In genomic region chr12:110561471-110562201, GRCh38 we compare ENCODE assay signal across 10 cellular contexts. TPM values are rescaled to one million over a fixed set of nuclear protein-coding genes. Genes with fewer than 3 reads are reported as not detected.
DNase-seq lines count a peak whose midpoint lies in the region; ATAC-seq and TF ChIP-seq lines count a peak whose summit lies in the region.
"Had no signal": no experiment of that assay in that cellular context is flagged by ENCODE, and none has a peak within 500 bp of the region (broad histone marks: within the 10 kb centered on the region; RNA-seq: fewer than 3 reads in every experiment).

No MANE protein-coding gene starts in this region.

- H3K9me3 Mint-ChIP-seq in activated naive CD4-positive, alpha-beta T cell treated with anti-CD3 and anti-CD28 coated beads, Interleukin-2, amount 50 U/mL, for 24 hours = no peaks in the 10 kb centered on the region
- peaks cover 11% of the 10 kb centered on the region for H3K9me3 Mint-ChIP-seq in activated T-helper 1 cell treated with anti-CD3 and anti-CD28 coated beads, Interleukin-12 subunit alpha, Interleukin-12 subunit beta, Interleukin-2, Interleukin-4 antibody, amounts not matched to agents 30 ng/mL and 10 ng/mL and 1 ng/mL, durations not matched to agents 14 hours and 24 hours and 36 hours

- peak overlapping the region; percentile 71 for H3K4me3 Mint-ChIP-seq in activated naive CD4-positive, alpha-beta T cell treated with anti-CD3 and anti-CD28 coated beads, Interleukin-2, amount 50 U/mL, for 24 hours
- peak overlapping the region; percentile 11 for H3K4me3 Mint-ChIP-seq in activated T-helper 1 cell treated with anti-CD3 and anti-CD28 coated beads, Interleukin-12 subunit alpha, Interleukin-12 subunit beta, Interleukin-2, Interleukin-4 antibody, amounts not matched to agents 30 ng/mL and 10 ng/mL and 1 ng/mL, durations not matched to agents 14 hours and 24 hours and 36 hours

- H3K27ac Mint-ChIP-seq in activated naive CD4-positive, alpha-beta T cell treated with anti-CD3 and anti-CD28 coated beads, Interleukin-2, amount 50 U/mL, for 24 hours = peak overlapping the region; percentile 91
- peak overlapping the region; percentile 86 for H3K27ac Mint-ChIP-seq in activated T-helper 1 cell treated with anti-CD3 and anti-CD28 coated beads, Interleukin-12 subunit alpha, Interleukin-12 subunit beta, Interleukin-2, Interleukin-4 antibody, amounts not matched to agents 30 ng/mL and 10 ng/mL and 1 ng/mL, durations not matched to agents 14 hours and 24 hours and 36 hours

- peaks cover 87% of the 10 kb centered on the region for H3K4me1 Mint-ChIP-seq in activated naive CD4-positive, alpha-beta T cell treated with anti-CD3 and anti-CD28 coated beads, Interleukin-2, amount 50 U/mL, for 24 hours
- peaks cover 56% of the 10 kb centered on the region for H3K4me1 Mint-ChIP-seq in activated T-helper 1 cell treated with anti-CD3 and anti-CD28 coated beads, Interleukin-12 subunit alpha, Interleukin-12 subunit beta, Interleukin-2, Interleukin-4 antibody, amounts not matched to agents 30 ng/mL and 10 ng/mL and 1 ng/mL, durations not matched to agents 14 hours and 24 hours and 36 hours (ENCODE audit: low read depth)

- H3K27ac ChIP-seq in right atrium auricular region (peak overlapping the region; percentile 35 to 59), vagina (peak overlapping the region; percentile 60)
- H3K27ac ChIP-seq: BLaER1 had no signal

- intact Hi-C loops in activated T-helper 1 cell treated with anti-CD3 and anti-CD28 coated beads, Interleukin-12 subunit alpha, Interleukin-12 subunit beta, Interleukin-2, Interleukin-4 antibody, amounts not matched to agents 30 ng/mL and 10 ng/mL and 1 ng/mL, durations not matched to agents 14 hours and 24 hours and 36 hours (cut with micrococcal nuclease) = loop anchor here (1.0 to 2.0 kb wide), 3 partner anchors 9 to 17 kb away; no protein-coding TSS in a partner anchor
- intact Hi-C loops in vagina (cut with DNase I) = no loop called here

- no peaks in the 10 kb centered on the region for H3K27me3 ChIP-seq in right atrium auricular region
- H3K27me3 ChIP-seq in vagina = no peaks in the 10 kb centered on the region
- H3K27me3 ChIP-seq: BLaER1 had no signal

- H3K9me3 ChIP-seq in right atrium auricular region (no peaks in the 10 kb centered on the region), vagina (no peaks in the 10 kb centered on the region)

- TF ChIP-seq CTCF in right atrium auricular region (IDR thresholded peaks at IDR 0.05) (no peak), vagina (IDR thresholded peaks at IDR 0.05) (no peak)

- peaks cover 13% of the 10 kb centered on the region for H3K36me3 Mint-ChIP-seq in activated naive CD4-positive, alpha-beta T cell treated with anti-CD3 and anti-CD28 coated beads, Interleukin-2, amount 50 U/mL, for 24 hours
- peaks cover 22% of the 10 kb centered on the region for H3K36me3 Mint-ChIP-seq in activated T-helper 1 cell treated with anti-CD3 and anti-CD28 coated beads, Interleukin-12 subunit alpha, Interleukin-12 subunit beta, Interleukin-2, Interleukin-4 antibody, amounts not matched to agents 30 ng/mL and 10 ng/mL and 1 ng/mL, durations not matched to agents 14 hours and 24 hours and 36 hours (ENCODE audit: low read depth)

- peaks cover 0 to 74% of the 10 kb centered on the region in 2 donors for H3K4me1 ChIP-seq in right atrium auricular region
- peaks cover 92% of the 10 kb centered on the region for H3K4me1 ChIP-seq in vagina

- no peaks in the 10 kb centered on the region for H3K36me3 ChIP-seq in right atrium auricular region
- no peaks in the 10 kb centered on the region for H3K36me3 ChIP-seq in vagina

- H3K27me3 Mint-ChIP-seq in activated naive CD4-positive, alpha-beta T cell treated with anti-CD3 and anti-CD28 coated beads, Interleukin-2, amount 50 U/mL, for 24 hours = no peaks in the 10 kb centered on the region
- H3K27me3 Mint-ChIP-seq in activated T-helper 1 cell treated with anti-CD3 and anti-CD28 coated beads, Interleukin-12 subunit alpha, Interleukin-12 subunit beta, Interleukin-2, Interleukin-4 antibody, amounts not matched to agents 30 ng/mL and 10 ng/mL and 1 ng/mL, durations not matched to agents 14 hours and 24 hours and 36 hours (ENCODE audit: insufficient read depth) = no peaks in the 10 kb centered on the region

- no peak overlapping the region for H3K4me3 ChIP-seq in right atrium auricular region
- no peak overlapping the region for H3K4me3 ChIP-seq in vagina
- H3K4me3 ChIP-seq: BLaER1 had no signal

- DNase-seq in activated naive CD4-positive, alpha-beta T cell treated with Interleukin-2 at 50 U/mL for 16 hours = no peak
- DNase-seq in activated T-helper 1 cell treated with anti-CD3 and anti-CD28 coated beads, Interleukin-12 subunit alpha, Interleukin-12 subunit beta, Interleukin-2, Interleukin-4 antibody, amounts not matched to agents 30 ng/mL and 10 ng/mL and 1 ng/mL, durations not matched to agents 14 hours and 24 hours and 36 hours (ENCODE audit: low spot score) = no peak
- DNase-seq in right atrium auricular region (ENCODE audit: low spot score) (no peak), vagina (ENCODE audit: extremely low spot score in 2 of 2) (no peak), DMS79 (lab: John Stamatoyannopoulos, UW) (no peak), CD1c-positive myeloid dendritic cell (ENCODE audit: extremely low spot score) (no peak)
- DNase-seq: NCI-H187 had no signal

- ATAC-seq in GM21528 (IDR thresholded peaks at IDR 0.05; ENCODE audit: low FRiP score, unreplicated experiment) = no peak

- TF ChIP-seq POLR2A in vagina (IDR thresholded peaks at IDR 0.05) = no peak

RNA-seq across cellular contexts. Expression of gene PPTC7, which starts 21.5 kb away (rescaled TPM):
- total RNA-seq in activated T-helper 1 cell treated with anti-CD3 and anti-CD28 coated beads, Interleukin-12 subunit alpha, Interleukin-12 subunit beta, Interleukin-2, Interleukin-4 antibody, amounts not matched to agents 30 ng/mL and 10 ng/mL and 1 ng/mL, durations not matched to agents 14 hours and 24 hours and 36 hours = 57.9 and 59.1 TPM in 2 replicates
- total RNA-seq in right atrium auricular region = 10 to 100 TPM; 32.1 to 53.6 TPM
- 43.0 TPM for total RNA-seq in vagina

RNA-seq across cellular contexts. Expression of gene TCTN1, which starts 52.3 kb away (rescaled TPM):
- total RNA-seq in activated T-helper 1 cell treated with anti-CD3 and anti-CD28 coated beads, Interleukin-12 subunit alpha, Interleukin-12 subunit beta, Interleukin-2, Interleukin-4 antibody, amounts not matched to agents 30 ng/mL and 10 ng/mL and 1 ng/mL, durations not matched to agents 14 hours and 24 hours and 36 hours = 7.6 and 8.8 TPM in 2 replicates
- total RNA-seq in right atrium auricular region (10 to 100 TPM; 23.7 to 29.0 TPM), vagina (31.4 TPM)

RNA-seq across cellular contexts. Expression of gene RAD9B, which starts 59.5 kb away (rescaled TPM):
- 0.88 and 1.4 TPM in 2 replicates for total RNA-seq in activated T-helper 1 cell treated with anti-CD3 and anti-CD28 coated beads, Interleukin-12 subunit alpha, Interleukin-12 subunit beta, Interleukin-2, Interleukin-4 antibody, amounts not matched to agents 30 ng/mL and 10 ng/mL and 1 ng/mL, durations not matched to agents 14 hours and 24 hours and 36 hours
- 1 to 10 TPM in 1 of 2 donors, under 1 TPM in 1; 0.26 to 1.2 TPM for total RNA-seq in right atrium auricular region
- not detected for total RNA-seq in vagina

RNA-seq across cellular contexts. Expression of gene VPS29, which starts 59.7 kb away (rescaled TPM):
- 109 and 111 TPM in 2 replicates for total RNA-seq in activated T-helper 1 cell treated with anti-CD3 and anti-CD28 coated beads, Interleukin-12 subunit alpha, Interleukin-12 subunit beta, Interleukin-2, Interleukin-4 antibody, amounts not matched to agents 30 ng/mL and 10 ng/mL and 1 ng/mL, durations not matched to agents 14 hours and 24 hours and 36 hours
- total RNA-seq in right atrium auricular region (10 to 100 TPM; 65.7 to 96.1 TPM), vagina (74.9 TPM)
